ENCODE assay signal across 28 cellular contexts in genomic region chr1:210413951-210414350, GRCh38.
"Had no signal": no experiment of that assay in that cellular context is flagged by ENCODE, and none has a peak within 500 bp of the region (broad histone marks: within the 10 kb centered on the region; RNA-seq: fewer than 3 reads in every experiment).

No MANE protein-coding gene starts in this region.

- H3K4me2 ChIP-seq: KMS-11, PC-9 had no signal

- H3K9me3 ChIP-seq: adrenal gland, SJCRH30 had no signal

- H2AFZ ChIP-seq: PC-9 had no signal

- ATAC-seq: activated CD8-positive, alpha-beta T cell treated with anti-CD3 and anti-CD28 coated beads for 36 hours had no signal

- H3K4me1 ChIP-seq: adrenal gland had no signal

- H3K9ac ChIP-seq: KMS-11 had no signal

- H3K27ac ChIP-seq: adrenal gland, brain microvascular endothelial cell, KMS-11, PC-9, SJCRH30, SK-N-MC, WERI-Rb-1 had no signal

- H3K36me3 ChIP-seq: adrenal gland, brain microvascular endothelial cell, SJCRH30 had no signal

- H3K4me3 ChIP-seq: adrenal gland, PC-9, SJCRH30, SK-N-MC had no signal

- DNase-seq: activated CD4-positive, alpha-beta T cell treated with anti-CD3 and anti-CD28 coated beads for 1 hour; activated CD4-positive, alpha-beta T cell treated with anti-CD3 and anti-CD28 coated beads, Interleukin-2, amount 10 ng/mL, durations not matched to agents 24 days and 14 days; activated CD4-positive, alpha-beta T cell treated with anti-CD3 and anti-CD28 coated beads, Interleukin-2, amount 50 U/mL, for 4 hours; activated CD4-positive, CD25-positive, alpha-beta regulatory T cell; activated CD8-positive, alpha-beta T cell treated with anti-CD3 and anti-CD28 coated beads for 36 hours; activated gamma-delta T cell; activated naive CD4-positive, alpha-beta T cell treated with Interleukin-2 at 50 U/mL for 16 hours; activated naive CD8-positive, alpha-beta T cell treated with anti-CD3 and anti-CD28 coated beads, Interleukin-2, amount 10 ng/mL, durations not matched to agents 7 days and 5 days; activated T-cell treated with anti-CD3 and anti-CD28 coated beads, Interleukin-2, amount 50 U/mL, for 1 hour; adrenal gland; anterior cingulate cortex; brain microvascular endothelial cell; central memory CD4-positive, alpha-beta T cell; NCI-H1105; NCI-H1417 treated with DMSO at 0.1 percent for 48 hours; NCI-H187 treated with DMSO at 0.1 percent for 48 hours; NCI-H2081; NCI-H226; NCI-H446 treated with DMSO at 0.1 percent for 48 hours; NCI-H524; NK-92 treated with Interleukin-12 subunit alpha and Interleukin-12 subunit beta, amount 100 ng/mL, for 24 hours; PC-9; Right ventricle myocardium superior; SJCRH30; T1000; WERI-Rb-1 had no signal

- H3K27me3 ChIP-seq: adrenal gland, brain microvascular endothelial cell, SJCRH30 had no signal
